1 cellular context compared by ENCODE assay signal in genomic region chr9:99385215-99385614, GRCh38.
TF ChIP-seq lines count a peak whose summit lies in the region.

No MANE protein-coding gene starts in this region.

TF ChIP-seq in WTC11, 78 proteins besides CTCF, POLR2A, EP300 and RAD21 (continued from another document):
- TF ChIP-seq ERG (CRISPR knock-in tag; IDR thresholded peaks at IDR 0.05) (no peak), ESRRA (CRISPR knock-in tag; IDR thresholded peaks at IDR 0.05; ENCODE audit: borderline replicate concordance) (no peak), GABPB1 (CRISPR knock-in tag; IDR thresholded peaks at IDR 0.05) (no peak), OVOL2 (CRISPR knock-in tag; IDR thresholded peaks at IDR 0.05; ENCODE audit: borderline replicate concordance) (no peak), JUN (CRISPR knock-in tag; IDR thresholded peaks at IDR 0.05) (no peak), ZMAT4 (CRISPR knock-in tag; IDR thresholded peaks at IDR 0.05) (no peak), MYBL2 (CRISPR knock-in tag; IDR thresholded peaks at IDR 0.05) (no peak), CREB1 (CRISPR knock-in tag; IDR thresholded peaks at IDR 0.05) (no peak)
